ENCODE assay signal across 1 cellular context in genomic region chr5:149749481-149750365, GRCh38.
TF ChIP-seq lines count a peak whose summit lies in the region.

No MANE protein-coding gene starts in this region.

TF ChIP-seq in K562, 482 proteins besides CTCF, POLR2A, EP300 and RAD21 (continued from another document):
- TF ChIP-seq ATF3 (IDR thresholded peaks at IDR 0.05) = peak; percentile 52; the same call in 1 of the 2 replicates
- TF ChIP-seq ATF3 (CRISPR knock-in tag; conservative IDR thresholded peaks at IDR 0.05) = no peak
- TF ChIP-seq BCOR (IDR thresholded peaks at IDR 0.05) = no peak; the same call in 1 of the 2 replicates
- TF ChIP-seq SMAD1 (IDR thresholded peaks at IDR 0.05; ENCODE audit: low read depth, low read length, partially characterized antibody) = no peak
- TF ChIP-seq, protein P1, sequence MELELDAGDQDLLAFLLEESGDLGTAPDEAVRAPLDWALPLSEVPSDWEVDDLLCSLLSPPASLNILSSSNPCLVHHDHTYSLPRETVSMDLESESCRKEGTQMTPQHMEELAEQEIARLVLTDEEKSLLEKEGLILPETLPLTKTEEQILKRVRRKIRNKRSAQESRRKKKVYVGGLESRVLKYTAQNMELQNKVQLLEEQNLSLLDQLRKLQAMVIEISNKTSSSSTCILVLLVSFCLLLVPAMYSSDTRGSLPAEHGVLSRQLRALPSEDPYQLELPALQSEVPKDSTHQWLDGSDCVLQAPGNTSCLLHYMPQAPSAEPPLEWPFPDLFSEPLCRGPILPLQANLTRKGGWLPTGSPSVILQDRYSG (tag; conservative IDR thresholded peaks at IDR 0.05; ENCODE audit: low read depth) = no peak
- peak; percentile 57 for TF ChIP-seq RBM25 (IDR thresholded peaks at IDR 0.05; ENCODE audit: low read depth, low read length, severe bottlenecking)
- peak; percentile 86 for TF ChIP-seq FOSL1 (tag; conservative IDR thresholded peaks at IDR 0.05)
- TF ChIP-seq ZFP36 (IDR thresholded peaks at IDR 0.05; ENCODE audit: low read depth, low read length, partially characterized antibody) = peak; percentile 90
- no peak for TF ChIP-seq PHF20 (IDR thresholded peaks at IDR 0.05; ENCODE audit: partially characterized antibody)
- no peak for TF ChIP-seq ZBTB43 (CRISPR knock-in tag; IDR thresholded peaks at IDR 0.05)
- TF ChIP-seq ZNF76 (CRISPR knock-in tag; IDR thresholded peaks at IDR 0.05; ENCODE audit: borderline replicate concordance) = no peak
- no peak for TF ChIP-seq ZFPM2 (CRISPR knock-in tag; IDR thresholded peaks at IDR 0.05)
- TF ChIP-seq, protein P2, sequence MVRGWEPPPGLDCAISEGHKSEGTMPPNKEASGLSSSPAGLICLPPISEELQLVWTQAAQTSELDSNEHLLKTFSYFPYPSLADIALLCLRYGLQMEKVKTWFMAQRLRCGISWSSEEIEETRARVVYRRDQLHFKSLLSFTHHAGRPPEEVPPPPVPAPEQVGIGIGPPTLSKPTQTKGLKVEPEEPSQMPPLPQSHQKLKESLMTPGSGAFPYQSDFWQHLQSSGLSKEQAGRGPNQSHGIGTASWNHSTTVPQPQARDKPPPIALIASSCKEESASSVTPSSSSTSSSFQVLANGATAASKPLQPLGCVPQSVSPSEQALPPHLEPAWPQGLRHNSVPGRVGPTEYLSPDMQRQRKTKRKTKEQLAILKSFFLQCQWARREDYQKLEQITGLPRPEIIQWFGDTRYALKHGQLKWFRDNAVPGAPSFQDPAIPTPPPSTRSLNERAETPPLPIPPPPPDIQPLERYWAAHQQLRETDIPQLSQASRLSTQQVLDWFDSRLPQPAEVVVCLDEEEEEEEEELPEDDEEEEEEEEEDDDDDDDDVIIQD (CRISPR knock-in tag; IDR thresholded peaks at IDR 0.05) = no peak
- TF ChIP-seq ZKSCAN8 (CRISPR knock-in tag; IDR thresholded peaks at IDR 0.05) = no peak
- TF ChIP-seq, protein P3, sequence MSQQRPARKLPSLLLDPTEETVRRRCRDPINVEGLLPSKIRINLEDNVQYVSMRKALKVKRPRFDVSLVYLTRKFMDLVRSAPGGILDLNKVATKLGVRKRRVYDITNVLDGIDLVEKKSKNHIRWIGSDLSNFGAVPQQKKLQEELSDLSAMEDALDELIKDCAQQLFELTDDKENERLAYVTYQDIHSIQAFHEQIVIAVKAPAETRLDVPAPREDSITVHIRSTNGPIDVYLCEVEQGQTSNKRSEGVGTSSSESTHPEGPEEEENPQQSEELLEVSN (IDR thresholded peaks at IDR 0.05; ENCODE audit: borderline replicate concordance in 1 of 2, extremely low read depth in 1 of 2, insufficient read depth in 1 of 2, insufficient read length in 1 of 2, low read depth in 1 of 2, low read length in 1 of 2, poor library complexity in 1 of 2, severe bottlenecking in 1 of 2) = no peak
- TF ChIP-seq, protein P4, sequence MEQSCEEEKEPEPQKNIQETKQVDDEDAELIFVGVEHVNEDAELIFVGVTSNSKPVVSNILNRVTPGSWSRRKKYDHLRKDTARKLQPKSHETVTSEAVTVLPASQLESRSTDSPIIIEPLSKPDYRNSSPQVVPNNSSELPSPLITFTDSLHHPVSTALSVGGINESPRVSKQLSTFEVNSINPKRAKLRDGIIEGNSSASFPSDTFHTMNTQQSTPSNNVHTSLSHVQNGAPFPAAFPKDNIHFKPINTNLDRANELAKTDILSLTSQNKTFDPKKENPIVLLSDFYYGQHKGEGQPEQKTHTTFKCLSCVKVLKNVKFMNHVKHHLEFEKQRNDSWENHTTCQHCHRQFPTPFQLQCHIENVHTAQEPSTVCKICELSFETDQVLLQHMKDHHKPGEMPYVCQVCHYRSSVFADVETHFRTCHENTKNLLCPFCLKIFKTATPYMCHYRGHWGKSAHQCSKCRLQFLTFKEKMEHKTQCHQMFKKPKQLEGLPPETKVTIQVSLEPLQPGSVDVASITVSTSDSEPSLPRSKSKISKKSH (CRISPR knock-in tag; IDR thresholded peaks at IDR 0.05) = no peak
- peak in 1 of 2 experiments; percentile 62; a peak in 1 of 4 replicates for TF ChIP-seq RCOR1 (IDR thresholded peaks at IDR 0.05; ENCODE audit: borderline replicate concordance in 1 of 2, low read depth in 2 of 2, low read length in 2 of 2)
- no peak for TF ChIP-seq ATF7 (IDR thresholded peaks at IDR 0.05)
- no peak for TF ChIP-seq THRB (CRISPR knock-in tag; conservative IDR thresholded peaks at IDR 0.05)
- TF ChIP-seq DNMT1 (IDR thresholded peaks at IDR 0.05) = no peak
- TF ChIP-seq MAZ (CRISPR knock-in tag; conservative IDR thresholded peaks at IDR 0.05 in 1 of 2, IDR thresholded peaks at IDR 0.05 in 1 of 2) = no peak
